8 cellular contexts compared by ENCODE assay signal in the genomic region with DNA sequence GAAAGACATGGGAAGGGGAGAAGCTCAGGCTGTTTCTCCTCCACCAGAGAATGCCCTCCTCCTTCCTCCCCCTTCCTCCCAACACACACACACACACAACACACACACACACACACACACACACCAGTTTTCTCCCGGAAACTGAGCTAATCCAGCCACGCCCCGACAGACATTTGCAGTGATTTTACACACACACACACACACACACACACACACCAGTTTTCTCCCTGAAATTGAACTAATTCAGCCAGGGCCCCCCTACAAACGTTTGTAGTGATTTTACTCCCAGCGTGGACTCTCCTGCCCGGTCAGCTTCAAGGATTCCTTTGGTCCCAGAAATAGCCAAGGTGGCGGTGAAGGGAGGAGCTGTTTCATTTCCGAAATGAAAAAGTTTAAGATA. TPM values are rescaled to one million over a fixed set of nuclear protein-coding genes. Genes with fewer than 3 reads are reported as not detected.
A peak's percentile ranks its signal among the peaks of the same experiment; 100 is the strongest.
DNase-seq lines count a peak whose midpoint lies in the region; ATAC-seq lines count a peak whose summit lies in the region.

No MANE protein-coding gene starts in this region.

- peak overlapping the region; percentile 96 for H3K27ac Mint-ChIP-seq in T-helper 17 cell

- H3K4me1 Mint-ChIP-seq in T-helper 17 cell: peaks cover 18% of the 10 kb centered on the region

- peak overlapping the region; percentile 45 for H3K4me3 ChIP-seq in mononuclear cell (ENCODE audit: low read length)

- peaks cover 13% of the 10 kb centered on the region for H3K4me1 ChIP-seq in mononuclear cell (ENCODE audit: insufficient read depth, low read length)

- peak overlapping the region; percentile 11 for H3K27ac ChIP-seq in epithelial cell of prostate

- peak overlapping the region; percentile 93 for H3K4me3 Mint-ChIP-seq in T-helper 17 cell

- H3K9me3 ChIP-seq in T-helper 17 cell (ENCODE audit: control insufficient read depth, low read length, poor library complexity, severe bottlenecking) (no peaks in the 10 kb centered on the region), mononuclear cell (ENCODE audit: low read depth, low read length) (no peaks in the 10 kb centered on the region)

- DNase-seq in NCI-H146 (lab: John Stamatoyannopoulos, UW): peak; percentile 8
- no peak for DNase-seq in NCI-H146 treated with DMSO at 0.1 percent for 48 hours (lab: John Stamatoyannopoulos, UW; ENCODE audit: unreplicated experiment)
- DNase-seq in T-helper 17 cell: peak; percentile 15 to 17 (median 17)
- no peak for DNase-seq in epithelial cell of prostate (ENCODE audit: low read depth, low spot score)
- peak; percentile 87 for DNase-seq in ureter (ENCODE audit: low spot score)

- no peaks in the 10 kb centered on the region for H3K27me3 Mint-ChIP-seq in T-helper 17 cell

- H3K27me3 ChIP-seq in mononuclear cell (ENCODE audit: insufficient read depth, low read length): peaks cover 3% of the 10 kb centered on the region

- H3K36me3 Mint-ChIP-seq in T-helper 17 cell (ENCODE audit: low read depth): peaks cover 3% of the 10 kb centered on the region

- ATAC-seq in T-helper 17 cell (peak; percentile 56), GM21786 (IDR thresholded peaks at IDR 0.05; ENCODE audit: unreplicated experiment) (no peak), GM21381 (IDR thresholded peaks at IDR 0.05; ENCODE audit: unreplicated experiment) (no peak)

RNA-seq across cellular contexts. Expression of gene STX18, which starts 32.9 kb away (rescaled TPM):
- 10 to 100 TPM; 21.7 to 27.8 TPM for total RNA-seq in T-helper 17 cell
- 22.0 TPM for total RNA-seq in mononuclear cell
- total RNA-seq in ureter: 34.6 TPM

Comparison
In these comparisons a context has a peak if more than half of its experiments do, and no peak if none do; other contexts are left out.
1. DNase-seq: peak in NCI-H146 (single experiment), T-helper 17 cell (3 of 3) and ureter (single experiment); none in NCI-H146 treated with DMSO at 0.1 percent for 48 hours (single experiment) and epithelial cell of prostate (single experiment).